28 cellular contexts compared by ENCODE assay signal in genomic region chr3:61701019-61701418, GRCh38.
A peak's percentile ranks its signal among the peaks of the same experiment; 100 is the strongest.
DNase-seq lines count a peak whose midpoint lies in the region; ATAC-seq and TF ChIP-seq lines count a peak whose summit lies in the region.
"Had no signal": no experiment of that assay in that cellular context is flagged by ENCODE, and none has a peak within 500 bp of the region (broad histone marks: within the 10 kb centered on the region; RNA-seq: fewer than 3 reads in every experiment).

No MANE protein-coding gene starts in this region.

- H3K27me3 ChIP-seq in mesendoderm (ENCODE audit: insufficient read depth, low read length, poor library complexity) (no peaks in the 10 kb centered on the region), lower lobe of right lung (ENCODE audit: low read depth) (no peaks in the 10 kb centered on the region)
- H3K27me3 ChIP-seq: heart left ventricle, left lung, right lobe of liver, testis, uterus had no signal

- H3K4ac ChIP-seq in mesendoderm (ENCODE audit: low read depth, low read length), result no peak overlapping the region

- no peak overlapping the region for H2BK15ac ChIP-seq in mesendoderm (replicated peaks; ENCODE audit: low read depth)

- H3K4me3 ChIP-seq in choroid plexus epithelial cell (ENCODE audit: low read depth, low read length) (no peak overlapping the region), mesendoderm (ENCODE audit: low read length) (no peak overlapping the region), lower lobe of right lung (no peak overlapping the region)
- H3K4me3 ChIP-seq: heart left ventricle, left lung, right lobe of liver, testis, uterus had no signal

- H3K9me3 ChIP-seq in lower lobe of right lung, result no peaks in the 10 kb centered on the region
- H3K9me3 ChIP-seq: heart left ventricle, left lung, right lobe of liver, testis, uterus had no signal

- H4K5ac ChIP-seq in mesendoderm (ENCODE audit: low read length), result no peak overlapping the region

- peaks cover 79% of the 10 kb centered on the region for H3K79me2 ChIP-seq in mesendoderm (ENCODE audit: control insufficient read depth, insufficient read depth, low read length)

- peaks cover 19% of the 10 kb centered on the region for H3K79me1 ChIP-seq in mesendoderm (ENCODE audit: low read length)

- no peak for TF ChIP-seq CTCF in choroid plexus epithelial cell (conservative IDR thresholded peaks at IDR 0.05; ENCODE audit: low read depth, low read length)
- no peak for TF ChIP-seq CTCF in lower lobe of right lung (IDR thresholded peaks at IDR 0.05)

- no peak overlapping the region for H3K23ac ChIP-seq in mesendoderm (ENCODE audit: low read length)

- ATAC-seq in lower lobe of right lung, result no peak
- ATAC-seq: activated naive CD4-positive, alpha-beta T cell treated with anti-CD3 and anti-CD28 coated beads, Interleukin-2, amount 50 U/mL, for 72 hours; CD8-positive, alpha-beta T cell; heart left ventricle; left lung; right lobe of liver; Right ventricle myocardium inferior had no signal

- H3K36me3 ChIP-seq in mesendoderm (ENCODE audit: control insufficient read depth, insufficient read depth, low read length) (no peaks in the 10 kb centered on the region), lower lobe of right lung (no peaks in the 10 kb centered on the region)
- H3K36me3 ChIP-seq: heart left ventricle, left lung, right lobe of liver, uterus had no signal

- H3K18ac ChIP-seq in mesendoderm (ENCODE audit: low read length), result no peak overlapping the region

- H2AK5ac ChIP-seq in mesendoderm (ENCODE audit: low read length), result no peak overlapping the region

- H2BK5ac ChIP-seq in mesendoderm (ENCODE audit: low read length), result no peak overlapping the region

- no peak overlapping the region for H3K4me2 ChIP-seq in mesendoderm (ENCODE audit: low read length)

- intact Hi-C loops in lower lobe of right lung (cut with DNase I), result no loop called here

- peak overlapping the region; percentile 8 for H3K56ac ChIP-seq in mesendoderm (ENCODE audit: low read length)

- no peak overlapping the region for H3K9ac ChIP-seq in mesendoderm (ENCODE audit: low read length)
- H3K9ac ChIP-seq: parathyroid adenoma had no signal

- H3K27ac ChIP-seq in mesendoderm (ENCODE audit: low read depth, low read length) (no peak overlapping the region), lower lobe of right lung (no peak overlapping the region)
- H3K27ac ChIP-seq: heart left ventricle, left lung, parathyroid adenoma, right lobe of liver, testis, uterus had no signal

- H3K4me1 ChIP-seq in mesendoderm (ENCODE audit: control insufficient read depth, low read depth, low read length) (peaks cover 38% of the 10 kb centered on the region), lower lobe of right lung (peaks cover 12% of the 10 kb centered on the region)
- H3K4me1 ChIP-seq: uterus had no signal

- peak; percentile 24 for DNase-seq in NCI-H82 (lab: John Stamatoyannopoulos, UW)
- no peak for DNase-seq in NCI-H82 treated with DMSO at 0.1 percent for 48 hours (lab: John Stamatoyannopoulos, UW; ENCODE audit: unreplicated experiment)
- peak; percentile 82 for DNase-seq in NCI-H2171 treated with DMSO at 0.1 percent for 48 hours (lab: John Stamatoyannopoulos, UW)
- peak; percentile 39 for DNase-seq in choroid plexus epithelial cell (ENCODE audit: low read depth)
- DNase-seq in mesendoderm, result peak; percentile 80
- no peak for DNase-seq in lower lobe of right lung
- DNase-seq in activated effector memory CD4-positive, alpha-beta T cell treated with Interleukin-2 at 50 U/mL for 16 hours, result no peak
- no peak for DNase-seq in activated naive CD4-positive, alpha-beta T cell treated with anti-CD3 and anti-CD28 coated beads, Interleukin-2, amount 50 U/mL, for 16 hours
- DNase-seq: activated CD4-positive, alpha-beta T cell treated with anti-CD3 and anti-CD28 coated beads, Interleukin-2, amount 50 U/mL, for 1 hour; aorta; CD8-positive, alpha-beta T cell; central memory CD4-positive, alpha-beta T cell; dermis blood vessel endothelial cell; GDM1; heart left ventricle; immature natural killer cell; left lung; NCI-H1092 treated with DMSO at 0.1 percent for 48 hours; NCI-H774; OCI-M1; right lobe of liver; stimulated activated CD4-positive, alpha-beta T cell treated with anti-CD3 and anti-CD28 coated beads, Interleukin-4, amount 100 ng/mL, for 4 hours; stimulated activated naive CD4-positive, alpha-beta T cell treated with Interleukin-2 at 50 U/mL for 16 hours; testis; uterus had no signal

- no peak overlapping the region for H2BK120ac ChIP-seq in mesendoderm (ENCODE audit: low read depth, low read length)

- WGBS in mesendoderm (ENCODE audit: extremely low coverage, insufficient coverage, low lambda C conversion rate), result no CpG with 5 or more reads among the region's 2 CpGs

- H4K8ac ChIP-seq in mesendoderm (ENCODE audit: low read depth, low read length), result no peak overlapping the region

Comparison
In these comparisons a context has a peak if more than half of its experiments do, and no peak if none do; other contexts are left out.
1. DNase-seq: peak in NCI-H82 (single experiment), NCI-H2171 treated with DMSO at 0.1 percent for 48 hours (single experiment), choroid plexus epithelial cell (single experiment) and mesendoderm (single experiment); none in NCI-H82 treated with DMSO at 0.1 percent for 48 hours (single experiment), lower lobe of right lung (single experiment), activated effector memory CD4-positive, alpha-beta T cell treated with Interleukin-2 at 50 U/mL for 16 hours (single experiment) and activated naive CD4-positive, alpha-beta T cell treated with anti-CD3 and anti-CD28 coated beads, Interleukin-2, amount 50 U/mL, for 16 hours (single experiment).